ENCODE assay signal across 1 cellular context in the genomic region with DNA sequence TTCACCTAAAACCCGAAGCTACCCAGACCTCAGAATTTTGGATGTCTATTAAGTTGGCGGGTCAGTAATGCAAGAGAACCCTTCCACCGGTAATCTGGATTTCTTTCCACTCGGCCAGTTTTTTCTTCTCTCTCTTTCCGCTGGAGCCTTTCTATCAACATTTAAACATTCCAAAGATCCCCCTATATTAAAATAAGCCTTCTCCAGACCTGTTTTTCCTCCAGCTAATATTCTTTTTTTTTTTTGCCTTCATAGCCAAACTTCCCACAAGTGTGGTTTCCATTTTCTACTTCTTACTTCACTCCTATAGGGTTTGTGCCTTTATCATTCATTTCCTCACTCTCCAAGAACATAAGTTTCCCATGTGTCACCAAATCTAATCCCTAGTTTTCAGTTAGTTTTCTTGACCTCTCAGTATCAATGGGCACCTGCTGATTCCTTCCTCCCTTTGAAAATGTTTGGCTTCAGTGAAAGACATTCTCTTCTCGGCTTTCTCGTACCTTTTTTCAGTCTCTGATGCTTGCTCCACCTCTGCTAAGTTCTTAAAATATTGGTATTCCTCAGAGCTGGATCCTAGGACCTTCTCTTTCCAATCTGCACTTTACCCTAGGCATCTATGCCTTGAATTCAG.
A peak's percentile ranks its signal among the peaks of the same experiment; 100 is the strongest.
TF ChIP-seq lines count a peak whose summit lies in the region.

No MANE protein-coding gene starts in this region.

TF ChIP-seq in HepG2, 621 proteins besides CTCF, POLR2A, EP300 and RAD21 (continues in another document):
- TF ChIP-seq PHF21A (CRISPR knock-in tag; IDR thresholded peaks at IDR 0.05) (no peak), ETS1 (CRISPR knock-in tag; IDR thresholded peaks at IDR 0.05) (peak; percentile 79; the same call in 1 of the 2 replicates), RBFOX2 (IDR thresholded peaks at IDR 0.05; ENCODE audit: low read depth, low read length) (peak; percentile 63), ZNF737 (CRISPR knock-in tag; IDR thresholded peaks at IDR 0.05; ENCODE audit: borderline replicate concordance) (no peak), NR2C2 (CRISPR knock-in tag; IDR thresholded peaks at IDR 0.05; ENCODE audit: borderline replicate concordance) (peak; percentile 96), EED (CRISPR knock-in tag; IDR thresholded peaks at IDR 0.05) (no peak), STAG1 (CRISPR knock-in tag; IDR thresholded peaks at IDR 0.05) (no peak), FOXP1 (IDR thresholded peaks at IDR 0.05) (peak; percentile 57; the same call in 1 of the 2 replicates), FOXP1 (CRISPR knock-in tag; IDR thresholded peaks at IDR 0.05) (no peak), ZBTB39 (CRISPR knock-in tag; IDR thresholded peaks at IDR 0.05) (0 out of 2 replicates have a peak, but pooled peaks have one; percentile 26), EHMT2 (IDR thresholded peaks at IDR 0.05; ENCODE audit: borderline replicate concordance, low read depth, low read length) (peak; percentile 56; the same call in 1 of the 2 replicates), SETDB1 (CRISPR knock-in tag; IDR thresholded peaks at IDR 0.05; ENCODE audit: borderline replicate concordance) (0 out of 2 replicates have a peak, but pooled peaks have one; percentile 21), ZNF12 (CRISPR knock-in tag; IDR thresholded peaks at IDR 0.05) (no peak), ASH2L (IDR thresholded peaks at IDR 0.05; ENCODE audit: insufficient read length, low read depth, low read length) (no peak), IRX3 (CRISPR knock-in tag; IDR thresholded peaks at IDR 0.05; ENCODE audit: borderline replicate concordance, low read depth) (0 out of 2 replicates have a peak, but pooled peaks have one; percentile 13), ATF4 (CRISPR knock-in tag; IDR thresholded peaks at IDR 0.05) (peak in 1 of 2 experiments; percentile 57; a peak in 1 of 4 replicates), KDM3A (CRISPR knock-in tag; IDR thresholded peaks at IDR 0.05; ENCODE audit: low read depth) (no peak), ZNF329 (CRISPR knock-in tag; IDR thresholded peaks at IDR 0.05; ENCODE audit: low read depth) (0 out of 2 replicates have a peak, but pooled peaks have one; percentile 14), MTF2 (CRISPR knock-in tag; IDR thresholded peaks at IDR 0.05; ENCODE audit: borderline replicate concordance) (0 out of 2 replicates have a peak, but pooled peaks have one; percentile 9), SATB2 (CRISPR knock-in tag; IDR thresholded peaks at IDR 0.05) (no peak), ZNF143 (CRISPR knock-in tag; IDR thresholded peaks at IDR 0.05) (no peak), NCOR1 (IDR thresholded peaks at IDR 0.05; ENCODE audit: borderline replicate concordance, low read length) (0 out of 2 replicates have a peak, but pooled peaks have one; percentile 13), SP140L (CRISPR knock-in tag; IDR thresholded peaks at IDR 0.05; ENCODE audit: borderline replicate concordance) (no peak), THAP7 (CRISPR knock-in tag; IDR thresholded peaks at IDR 0.05) (no peak), HNF4A (CRISPR knock-in tag; IDR thresholded peaks at IDR 0.05) (0 out of 2 replicates have a peak, but pooled peaks have one; percentile 7), ZNF775 (CRISPR knock-in tag; IDR thresholded peaks at IDR 0.05; ENCODE audit: borderline replicate concordance) (0 out of 2 replicates have a peak, but pooled peaks have one; percentile 79), ZKSCAN5 (CRISPR knock-in tag; IDR thresholded peaks at IDR 0.05) (no peak), ZNF354B (CRISPR knock-in tag; IDR thresholded peaks at IDR 0.05) (0 out of 2 replicates have a peak, but pooled peaks have one; percentile 47), HMGA1 (CRISPR knock-in tag; conservative IDR thresholded peaks at IDR 0.05) (0 out of 2 replicates have a peak, but pooled peaks have one; percentile 41), ZFAT (CRISPR knock-in tag; conservative IDR thresholded peaks at IDR 0.05) (peak; percentile 58; the same call in 1 of the 2 replicates), ZNF124 (CRISPR knock-in tag; IDR thresholded peaks at IDR 0.05) (0 out of 2 replicates have a peak, but pooled peaks have one; percentile 17), ZNF878 (CRISPR knock-in tag; IDR thresholded peaks at IDR 0.05) (0 out of 2 replicates have a peak, but pooled peaks have one; percentile 16), ATRX (CRISPR knock-in tag; IDR thresholded peaks at IDR 0.05; ENCODE audit: borderline replicate concordance) (0 out of 2 replicates have a peak, but pooled peaks have one; percentile 26), HMG20A (CRISPR knock-in tag; IDR thresholded peaks at IDR 0.05; ENCODE audit: borderline replicate concordance) (no peak), KLF12 (CRISPR knock-in tag; IDR thresholded peaks at IDR 0.05; ENCODE audit: borderline replicate concordance) (peak; percentile 67; the same call in 1 of the 2 replicates), FOXP4 (CRISPR knock-in tag; IDR thresholded peaks at IDR 0.05) (0 out of 2 replicates have a peak, but pooled peaks have one; percentile 23), HDAC1 (CRISPR knock-in tag; IDR thresholded peaks at IDR 0.05) (no peak), SCMH1 (CRISPR knock-in tag; IDR thresholded peaks at IDR 0.05; ENCODE audit: borderline replicate concordance) (no peak), ZNF224 (CRISPR knock-in tag; IDR thresholded peaks at IDR 0.05) (no peak), ZNF33A (CRISPR knock-in tag; IDR thresholded peaks at IDR 0.05; ENCODE audit: borderline replicate concordance) (no peak), ATF1 (CRISPR knock-in tag; IDR thresholded peaks at IDR 0.05) (0 out of 2 replicates have a peak, but pooled peaks have one; percentile 5), CREM (IDR thresholded peaks at IDR 0.05) (peak; percentile 29; the same call in 1 of the 2 replicates), CREM (CRISPR knock-in tag; IDR thresholded peaks at IDR 0.05) (no peak), LCORL (IDR thresholded peaks at IDR 0.05) (peak; percentile 80), LCORL (CRISPR knock-in tag; IDR thresholded peaks at IDR 0.05) (no peak), ZC3H13 (CRISPR knock-in tag; IDR thresholded peaks at IDR 0.05) (peak; percentile 17; the same call in 1 of the 2 replicates)
- TF ChIP-seq, protein P1, sequence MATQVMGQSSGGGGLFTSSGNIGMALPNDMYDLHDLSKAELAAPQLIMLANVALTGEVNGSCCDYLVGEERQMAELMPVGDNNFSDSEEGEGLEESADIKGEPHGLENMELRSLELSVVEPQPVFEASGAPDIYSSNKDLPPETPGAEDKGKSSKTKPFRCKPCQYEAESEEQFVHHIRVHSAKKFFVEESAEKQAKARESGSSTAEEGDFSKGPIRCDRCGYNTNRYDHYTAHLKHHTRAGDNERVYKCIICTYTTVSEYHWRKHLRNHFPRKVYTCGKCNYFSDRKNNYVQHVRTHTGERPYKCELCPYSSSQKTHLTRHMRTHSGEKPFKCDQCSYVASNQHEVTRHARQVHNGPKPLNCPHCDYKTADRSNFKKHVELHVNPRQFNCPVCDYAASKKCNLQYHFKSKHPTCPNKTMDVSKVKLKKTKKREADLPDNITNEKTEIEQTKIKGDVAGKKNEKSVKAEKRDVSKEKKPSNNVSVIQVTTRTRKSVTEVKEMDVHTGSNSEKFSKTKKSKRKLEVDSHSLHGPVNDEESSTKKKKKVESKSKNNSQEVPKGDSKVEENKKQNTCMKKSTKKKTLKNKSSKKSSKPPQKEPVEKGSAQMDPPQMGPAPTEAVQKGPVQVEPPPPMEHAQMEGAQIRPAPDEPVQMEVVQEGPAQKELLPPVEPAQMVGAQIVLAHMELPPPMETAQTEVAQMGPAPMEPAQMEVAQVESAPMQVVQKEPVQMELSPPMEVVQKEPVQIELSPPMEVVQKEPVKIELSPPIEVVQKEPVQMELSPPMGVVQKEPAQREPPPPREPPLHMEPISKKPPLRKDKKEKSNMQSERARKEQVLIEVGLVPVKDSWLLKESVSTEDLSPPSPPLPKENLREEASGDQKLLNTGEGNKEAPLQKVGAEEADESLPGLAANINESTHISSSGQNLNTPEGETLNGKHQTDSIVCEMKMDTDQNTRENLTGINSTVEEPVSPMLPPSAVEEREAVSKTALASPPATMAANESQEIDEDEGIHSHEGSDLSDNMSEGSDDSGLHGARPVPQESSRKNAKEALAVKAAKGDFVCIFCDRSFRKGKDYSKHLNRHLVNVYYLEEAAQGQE (IDR thresholded peaks at IDR 0.05; ENCODE audit: borderline replicate concordance in 1 of 2, low read depth in 1 of 2, low read length in 2 of 2): peak in 1 of 2 experiments; percentile 68; a peak in 1 of 4 replicates
- TF ChIP-seq, protein P2, sequence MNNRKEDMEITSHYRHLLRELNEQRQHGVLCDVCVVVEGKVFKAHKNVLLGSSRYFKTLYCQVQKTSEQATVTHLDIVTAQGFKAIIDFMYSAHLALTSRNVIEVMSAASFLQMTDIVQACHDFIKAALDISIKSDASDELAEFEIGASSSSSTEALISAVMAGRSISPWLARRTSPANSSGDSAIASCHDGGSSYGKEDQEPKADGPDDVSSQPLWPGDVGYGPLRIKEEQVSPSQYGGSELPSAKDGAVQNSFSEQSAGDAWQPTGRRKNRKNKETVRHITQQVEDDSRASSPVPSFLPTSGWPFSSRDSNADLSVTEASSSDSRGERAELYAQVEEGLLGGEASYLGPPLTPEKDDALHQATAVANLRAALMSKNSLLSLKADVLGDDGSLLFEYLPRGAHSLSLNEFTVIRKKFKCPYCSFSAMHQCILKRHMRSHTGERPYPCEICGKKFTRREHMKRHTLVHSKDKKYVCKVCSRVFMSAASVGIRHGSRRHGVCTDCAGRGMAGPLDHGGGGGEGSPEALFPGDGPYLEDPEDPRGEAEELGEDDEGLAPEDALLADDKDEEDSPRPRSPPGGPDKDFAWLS (CRISPR knock-in tag; IDR thresholded peaks at IDR 0.05; ENCODE audit: borderline replicate concordance): 0 out of 2 replicates have a peak, but pooled peaks have one; percentile 51
- TF ChIP-seq, protein P3, sequence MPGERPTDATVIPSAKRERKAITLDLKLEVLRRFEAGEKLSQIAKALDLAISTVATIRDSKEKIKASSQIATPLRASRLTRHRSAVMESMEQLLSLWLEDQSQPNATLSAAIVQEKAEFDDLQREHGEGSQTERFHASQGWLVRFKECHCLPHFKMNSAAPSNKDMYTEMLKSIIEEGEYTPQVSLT (CRISPR knock-in tag; IDR thresholded peaks at IDR 0.05; ENCODE audit: borderline replicate concordance, low read depth): 0 out of 2 replicates have a peak, but pooled peaks have one; percentile 5
- TF ChIP-seq, protein P4, sequence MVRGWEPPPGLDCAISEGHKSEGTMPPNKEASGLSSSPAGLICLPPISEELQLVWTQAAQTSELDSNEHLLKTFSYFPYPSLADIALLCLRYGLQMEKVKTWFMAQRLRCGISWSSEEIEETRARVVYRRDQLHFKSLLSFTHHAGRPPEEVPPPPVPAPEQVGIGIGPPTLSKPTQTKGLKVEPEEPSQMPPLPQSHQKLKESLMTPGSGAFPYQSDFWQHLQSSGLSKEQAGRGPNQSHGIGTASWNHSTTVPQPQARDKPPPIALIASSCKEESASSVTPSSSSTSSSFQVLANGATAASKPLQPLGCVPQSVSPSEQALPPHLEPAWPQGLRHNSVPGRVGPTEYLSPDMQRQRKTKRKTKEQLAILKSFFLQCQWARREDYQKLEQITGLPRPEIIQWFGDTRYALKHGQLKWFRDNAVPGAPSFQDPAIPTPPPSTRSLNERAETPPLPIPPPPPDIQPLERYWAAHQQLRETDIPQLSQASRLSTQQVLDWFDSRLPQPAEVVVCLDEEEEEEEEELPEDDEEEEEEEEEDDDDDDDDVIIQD (CRISPR knock-in tag; IDR thresholded peaks at IDR 0.05; ENCODE audit: low read depth): no peak; the same call in 1 of the 2 replicates
